In genomic region chr20:57023007-57023406, GRCh38 we compare ENCODE assay signal across 2 cellular contexts.
TF ChIP-seq lines count a peak whose summit lies in the region.

No MANE protein-coding gene starts in this region.

TF ChIP-seq in HepG2, 621 proteins besides CTCF, POLR2A, EP300 and RAD21 (continued from another document):
- TF ChIP-seq ZBTB40 (IDR thresholded peaks at IDR 0.05) (no peak), ZBTB40 (CRISPR knock-in tag; IDR thresholded peaks at IDR 0.05) (peak; percentile 77)
TF ChIP-seq in HepG2: peak in this region for 1.

TF ChIP-seq in K562, 482 proteins besides CTCF, POLR2A, EP300 and RAD21 (continued from another document):
- TF ChIP-seq ZBTB40 (IDR thresholded peaks at IDR 0.05) (peak; percentile 81), ZBTB40 (CRISPR knock-in tag; IDR thresholded peaks at IDR 0.05) (no peak; the same call in 1 of the 2 replicates), THRAP3 (IDR thresholded peaks at IDR 0.05; ENCODE audit: borderline replicate concordance) (no peak), KLF6 (CRISPR knock-in tag; IDR thresholded peaks at IDR 0.05; ENCODE audit: borderline replicate concordance) (no peak), ZNF668 (CRISPR knock-in tag; IDR thresholded peaks at IDR 0.05) (no peak)
